19 cellular contexts compared by ENCODE assay signal in genomic region chr5:176606875-176607274, GRCh38. TPM values are rescaled to one million over a fixed set of nuclear protein-coding genes. Genes with fewer than 3 reads are reported as not detected.
DNase-seq lines count a peak whose midpoint lies in the region; ATAC-seq, FAIRE-seq and TF ChIP-seq lines count a peak whose summit lies in the region.
"Had no signal": no experiment of that assay in that cellular context is flagged by ENCODE, and none has a peak within 500 bp of the region (broad histone marks: within the 10 kb centered on the region; RNA-seq: fewer than 3 reads in every experiment).

No MANE protein-coding gene starts in this region.

- no peak overlapping the region for H3K4me3 ChIP-seq in cardiac muscle cell
- no peak overlapping the region for H3K4me3 ChIP-seq in K562
- H3K4me3 ChIP-seq: HAP-1 had no signal

- in situ Hi-C loops in K562 (cut with MboI), result no loop called here

- H3K4me1 ChIP-seq in cardiac muscle cell (ENCODE audit: low read depth), result peaks cover 7% of the 10 kb centered on the region
- peaks cover 23 to 31% of the 10 kb centered on the region in 2 experiments; a peak in 4 of 5 replicates for H3K4me1 ChIP-seq in K562 (replicated peaks in 1 of 2; ENCODE audit: control insufficient read depth in 2 of 2, insufficient read depth in 2 of 2, low read length in 2 of 2)

- H3K9me3 ChIP-seq in cardiac muscle cell (ENCODE audit: low read depth), result no peaks in the 10 kb centered on the region
- no peaks in the 10 kb centered on the region for H3K9me3 ChIP-seq in K562 (replicated peaks; ENCODE audit: control insufficient read depth, insufficient read depth, low read depth, low read length)
- H3K9me3 ChIP-seq: HAP-1 had no signal

- H3K9me3 Mint-ChIP-seq in neural crest cell, result no peaks in the 10 kb centered on the region

- peaks cover 32% of the 10 kb centered on the region for H4K20me1 ChIP-seq in K562 (replicated peaks; ENCODE audit: control insufficient read depth, insufficient read depth, low read length)

- peaks cover 10% of the 10 kb centered on the region for H3K27me3 Mint-ChIP-seq in neural crest cell (ENCODE audit: low read depth)

- peaks cover 2% of the 10 kb centered on the region; the same call in 1 of the 3 replicates for H3K79me2 ChIP-seq in K562 (ENCODE audit: control insufficient read depth, insufficient read depth, low read length)

- H3K4me1 Mint-ChIP-seq in neural crest cell, result peaks cover 50% of the 10 kb centered on the region

- peak overlapping the region; percentile 31 to 61; a peak in 2 of 4 replicates for H3K9ac ChIP-seq in K562 (ENCODE audit: insufficient read depth in 1 of 2, low read depth in 2 of 2, low read length in 2 of 2)

- WGBS in K562 (ENCODE audit: insufficient coverage, low coverage, missing lambda C conversion rate), result 73% methylated on average over 3 of the region's 3 CpGs

- H3K4me2 ChIP-seq in K562 (ENCODE audit: insufficient read depth, low read length), result no peak overlapping the region

- TF ChIP-seq EP300 in K562 (IDR thresholded peaks at IDR 0.05; ENCODE audit: low read length), result no peak

- H3K9me1 ChIP-seq in K562 (ENCODE audit: control insufficient read depth, insufficient read depth, low read length), result peaks cover 7% of the 10 kb centered on the region

- FAIRE-seq in K562 (lab: Jason Lieb, UNC), result no peak
- FAIRE-seq: G401.6, GM12892, GM19239 had no signal

- H3K27ac Mint-ChIP-seq in neural crest cell (ENCODE audit: unreplicated experiment), result peak overlapping the region; percentile 86
- H3K27ac Mint-ChIP-seq: CD4-positive, alpha-beta memory T cell had no signal

- TF ChIP-seq RAD21 in K562 (CRISPR knock-in tag; conservative IDR thresholded peaks at IDR 0.05 in 1 of 2, IDR thresholded peaks at IDR 0.05 in 1 of 2), result no peak

- H3K27ac ChIP-seq in cardiac muscle cell (peak overlapping the region; percentile 1), K562 (ENCODE audit: extremely low read depth, low read depth, low read length) (peak overlapping the region; percentile 22; the same call in 1 of the 3 replicates)
- H3K27ac ChIP-seq: 22Rv1 had no signal

- peak overlapping the region; percentile 68 for H3K4me3 Mint-ChIP-seq in neural crest cell

- H2AFZ ChIP-seq in K562 (ENCODE audit: low read depth, low read length), result no peak overlapping the region

- no peak for ATAC-seq in left cardiac atrium
- ATAC-seq in K562, result no peak

- H3K36me3 ChIP-seq in cardiac muscle cell (no peaks in the 10 kb centered on the region), K562 (ENCODE audit: control insufficient read depth, insufficient read depth, low read length) (peaks cover 3% of the 10 kb centered on the region; the same call in 2 of the 3 replicates)
- H3K36me3 ChIP-seq: HAP-1 had no signal

- POLR2A ChIA-PET in K562 (lab: Yijun Ruan, JAX), result interaction anchor here (1.4 to 1.8 kb wide), 2 partner anchors 19 to 70 kb away, joined by 4 to 5 read pairs; partner anchors contain the start of gene RNF44

- CTCF ChIA-PET in K562 (lab: Yijun Ruan, JAX; ENCODE audit: low intra/inter-chr PET ratio), result no interaction called here

- no peaks in the 10 kb centered on the region for H3K36me3 Mint-ChIP-seq in neural crest cell (ENCODE audit: low read depth)

- no TSS peak for BruUV-seq in K562 (replicated peaks; lab: Mats Ljungman, UMichigan)

- no peak for TF ChIP-seq CTCF in cardiac muscle cell (IDR thresholded peaks at IDR 0.05; ENCODE audit: low read depth, low read length)
- TF ChIP-seq CTCF in K562 (IDR thresholded peaks at IDR 0.05 in 2 of 3, conservative IDR thresholded peaks at IDR 0.05 in 1 of 3; ENCODE audit: insufficient read depth in 2 of 3, low read depth in 1 of 3, low read length in 3 of 3), result no peak
- no peak for TF ChIP-seq CTCF in neural crest cell (conservative IDR thresholded peaks at IDR 0.05)

- peaks cover 16% of the 10 kb centered on the region for H3K27me3 ChIP-seq in cardiac muscle cell
- H3K27me3 ChIP-seq in K562 (ENCODE audit: control insufficient read depth in 2 of 2, insufficient read depth in 2 of 2, low read length in 2 of 2), result no peaks in the 10 kb centered on the region

- DNase-seq in cardiac muscle cell (ENCODE audit: low read depth in 1 of 2, low spot score in 1 of 2) (no peak), left cardiac atrium (no peak), K562 (ENCODE audit: extremely low read depth in 1 of 4, low spot score in 3 of 4) (no peak), neural crest cell (ENCODE audit: low read depth, low spot score) (no peak), HUDEP-2 (lab: John Stamatoyannopoulos, UW; ENCODE audit: unreplicated experiment in 76 of 76) (no peak)
- DNase-seq in activated CD8-positive, alpha-beta memory T cell treated with anti-CD3 and anti-CD28 coated beads, Interleukin-2, amount 50 U/mL, for 4 hours, result no peak
- DNase-seq: AML-193; C1 segment of cervical spinal cord; CD4-positive, alpha-beta memory T cell; DMS153; DMS79 treated with DMSO at 0.1 percent for 48 hours; EL; GOT3 had no signal

- no peak for TF ChIP-seq POLR2A in K562 (conservative IDR thresholded peaks at IDR 0.05)

- intact Hi-C loops in left cardiac atrium (cut with DNase I) (no loop called here), K562 (cut with micrococcal nuclease) (no loop called here)

RNA-seq across cellular contexts. Expression of gene GPRIN1, which starts 3.1 kb away (rescaled TPM):
- total RNA-seq in cardiac muscle cell (0.27 and 0.63 TPM in 2 replicates), left cardiac atrium (under 1 TPM; 0.81 to 0.97 TPM), K562 (2014; rRNA removed) (8.8 and 10.4 TPM in 2 replicates), K562 (2014; rRNA removed; fragmentation: Illumina TruSeq; extraction: Trizol) (3.9 and 4.6 TPM in 2 replicates), K562 (2015; rRNA removed; fragmentation: Illumina TruSeq; extraction: Trizol) (4.4 and 4.7 TPM in 2 replicates), K562 (2021) (10.7 and 11.6 TPM in 2 replicates), neural crest cell (35.9 and 39.0 TPM in 2 replicates)
- polyA plus RNA-seq in cardiac muscle cell (0.79 TPM in 2 replicates), K562 (2011; rRNA removed) (3.3 and 4.0 TPM in 2 replicates), K562 (2014; fragmentation: Illumina TruSeq; extraction: Trizol) (4.8 and 6.3 TPM in 2 replicates), K562 (2014; fragmentation: Nextera tagmentation; extraction: Ambion mirVana) (under 1 TPM; 0.15 to 0.22 TPM), K562 (2014; rRNA removed) (5.1 and 5.8 TPM in 2 replicates)
- total RNA-seq in K562 (2011; cell fraction: chromatin; rRNA removed; ENCODE audit: low replicate concordance), result 4.6 and 13.9 TPM in 2 replicates
- 5.5 and 8.2 TPM in 2 replicates for total RNA-seq in K562 (2011; cell fraction: nucleolus; rRNA removed)
- total RNA-seq in K562 (2011; cell fraction: nucleoplasm; rRNA removed), result 3.7 and 4.8 TPM in 2 replicates
- 1.5 and 6.8 TPM in 2 replicates for polyA plus RNA-seq in K562 (2011; cell fraction: cytosol; rRNA removed)
- polyA plus RNA-seq in K562 (2011; cell fraction: nucleus; rRNA removed), result 1.5 and 3.7 TPM in 2 replicates
- polyA plus RNA-seq in K562 (2012), result 3.5 and 4.6 TPM in 2 replicates
- 3.8 and 5.3 TPM in 2 replicates for polyA minus RNA-seq in K562 (2011; rRNA and poly(A)+ RNA removed)
- 6.5 and 7.2 TPM in 2 replicates for polyA minus RNA-seq in K562 (2011; cell fraction: cytosol; rRNA and poly(A)+ RNA removed)
- polyA minus RNA-seq in K562 (2011; cell fraction: nucleus; rRNA and poly(A)+ RNA removed), result 2.0 and 2.7 TPM in 2 replicates

RNA-seq across cellular contexts. Expression of gene SNCB, which starts 23.5 kb away (rescaled TPM):
- 1.6 and 2.4 TPM in 2 replicates for total RNA-seq in cardiac muscle cell
- 0.79 and 3.0 TPM in 2 replicates for polyA plus RNA-seq in cardiac muscle cell
- 1 to 10 TPM in 1 of 2 donors, under 1 TPM in 1; 0.74 to 1.3 TPM for total RNA-seq in left cardiac atrium
- total RNA-seq in K562 (2011; cell fraction: chromatin; rRNA removed; ENCODE audit: low replicate concordance), result not detected in 2 replicates
- not detected in 2 replicates for total RNA-seq in K562 (2011; cell fraction: nucleolus; rRNA removed)
- total RNA-seq in K562 (2011; cell fraction: nucleoplasm; rRNA removed), result not detected in 2 replicates
- total RNA-seq in K562 (2014; rRNA removed), result 0.29 TPM in 1 of 2 replicates, not detected in the other
- not detected in 2 replicates for total RNA-seq in K562 (2014; rRNA removed; fragmentation: Illumina TruSeq; extraction: Trizol)
- total RNA-seq in K562 (2015; rRNA removed; fragmentation: Illumina TruSeq; extraction: Trizol), result not detected in 2 replicates
- not detected in 2 replicates for total RNA-seq in K562 (2021)
- 0.11 TPM in 1 of 2 replicates, not detected in the other for polyA plus RNA-seq in K562 (2011; rRNA removed)
- 0.13 TPM in 1 of 2 replicates, not detected in the other for polyA plus RNA-seq in K562 (2011; cell fraction: cytosol; rRNA removed)
- polyA plus RNA-seq in K562 (2011; cell fraction: nucleus; rRNA removed), result 0.11 TPM in 2 replicates
- not detected in 2 replicates for polyA plus RNA-seq in K562 (2012)
- polyA plus RNA-seq in K562 (2014; fragmentation: Illumina TruSeq; extraction: Trizol), result not detected in 2 replicates
- polyA plus RNA-seq in K562 (2014; fragmentation: Nextera tagmentation; extraction: Ambion mirVana), result not detected
- polyA plus RNA-seq in K562 (2014; rRNA removed), result not detected in 2 replicates
- polyA minus RNA-seq in K562 (2011; rRNA and poly(A)+ RNA removed), result not detected in 2 replicates
- not detected in 2 replicates for polyA minus RNA-seq in K562 (2011; cell fraction: cytosol; rRNA and poly(A)+ RNA removed)
- polyA minus RNA-seq in K562 (2011; cell fraction: nucleus; rRNA and poly(A)+ RNA removed), result not detected in 2 replicates
- 0.40 and 0.96 TPM in 2 replicates for total RNA-seq in neural crest cell
- total RNA-seq: CD4-positive, alpha-beta memory T cell; HT-29 had no signal
- polyA plus RNA-seq: CD4-positive, alpha-beta memory T cell had no signal

RNA-seq across cellular contexts. Expression of gene EIF4E1B, which starts 23.6 kb away (rescaled TPM):
- total RNA-seq in cardiac muscle cell (not detected in 2 replicates), left cardiac atrium (not detected), K562 (2014; rRNA removed) (not detected in 2 replicates), K562 (2014; rRNA removed; fragmentation: Illumina TruSeq; extraction: Trizol) (not detected in 2 replicates), K562 (2015; rRNA removed; fragmentation: Illumina TruSeq; extraction: Trizol) (not detected in 2 replicates), K562 (2021) (not detected in 2 replicates), neural crest cell (not detected in 2 replicates)
- polyA plus RNA-seq in cardiac muscle cell (not detected in 2 replicates), K562 (2011; rRNA removed) (0.04 TPM in 1 of 2 replicates, not detected in the other), K562 (2014; fragmentation: Illumina TruSeq; extraction: Trizol) (not detected in 2 replicates), K562 (2014; fragmentation: Nextera tagmentation; extraction: Ambion mirVana) (not detected), K562 (2014; rRNA removed) (not detected in 2 replicates)
- total RNA-seq in K562 (2011; cell fraction: chromatin; rRNA removed; ENCODE audit: low replicate concordance), result not detected in 2 replicates
- total RNA-seq in K562 (2011; cell fraction: nucleolus; rRNA removed), result not detected in 2 replicates
- not detected in 2 replicates for total RNA-seq in K562 (2011; cell fraction: nucleoplasm; rRNA removed)
- polyA plus RNA-seq in K562 (2011; cell fraction: cytosol; rRNA removed), result not detected in 2 replicates
- polyA plus RNA-seq in K562 (2011; cell fraction: nucleus; rRNA removed), result 0.20 TPM in 1 of 2 replicates, not detected in the other
- not detected in 2 replicates for polyA plus RNA-seq in K562 (2012)
- polyA minus RNA-seq in K562 (2011; rRNA and poly(A)+ RNA removed), result not detected in 2 replicates
- polyA minus RNA-seq in K562 (2011; cell fraction: cytosol; rRNA and poly(A)+ RNA removed), result not detected in 2 replicates
- not detected in 2 replicates for polyA minus RNA-seq in K562 (2011; cell fraction: nucleus; rRNA and poly(A)+ RNA removed)
- total RNA-seq: CD4-positive, alpha-beta memory T cell; HT-29 had no signal
- polyA plus RNA-seq: CD4-positive, alpha-beta memory T cell had no signal

RNA-seq across cellular contexts. Expression of gene TSPAN17, which starts 40.4 kb away (rescaled TPM):
- total RNA-seq in cardiac muscle cell, result 30.2 and 42.6 TPM in 2 replicates
- polyA plus RNA-seq in cardiac muscle cell, result 32.0 and 32.3 TPM in 2 replicates
- 10 to 100 TPM; 21.2 to 25.6 TPM for total RNA-seq in left cardiac atrium
- 52.6 and 123 TPM in 2 replicates for total RNA-seq in K562 (2011; cell fraction: chromatin; rRNA removed; ENCODE audit: low replicate concordance)
- total RNA-seq in K562 (2011; cell fraction: nucleolus; rRNA removed), result 102 and 110 TPM in 2 replicates
- 84.3 and 103 TPM in 2 replicates for total RNA-seq in K562 (2011; cell fraction: nucleoplasm; rRNA removed)
- 31.6 and 43.8 TPM in 2 replicates for total RNA-seq in K562 (2014; rRNA removed)
- total RNA-seq in K562 (2014; rRNA removed; fragmentation: Illumina TruSeq; extraction: Trizol), result 28.2 and 30.4 TPM in 2 replicates
- 33.5 and 34.5 TPM in 2 replicates for total RNA-seq in K562 (2015; rRNA removed; fragmentation: Illumina TruSeq; extraction: Trizol)
- total RNA-seq in K562 (2021), result 53.3 and 58.3 TPM in 2 replicates
- 38.7 and 44.3 TPM in 2 replicates for polyA plus RNA-seq in K562 (2011; rRNA removed)
- polyA plus RNA-seq in K562 (2011; cell fraction: cytosol; rRNA removed), result 43.2 and 65.5 TPM in 2 replicates
- polyA plus RNA-seq in K562 (2011; cell fraction: nucleus; rRNA removed), result 114 and 153 TPM in 2 replicates
- polyA plus RNA-seq in K562 (2012), result 36.7 and 36.8 TPM in 2 replicates
- polyA plus RNA-seq in K562 (2014; fragmentation: Illumina TruSeq; extraction: Trizol), result 49.9 and 51.9 TPM in 2 replicates
- 1 to 10 TPM in 1 of 2 experiments, under 1 TPM in 1; 0.73 to 2.9 TPM for polyA plus RNA-seq in K562 (2014; fragmentation: Nextera tagmentation; extraction: Ambion mirVana)
- 43.3 and 58.6 TPM in 2 replicates for polyA plus RNA-seq in K562 (2014; rRNA removed)
- 24.3 and 45.7 TPM in 2 replicates for polyA minus RNA-seq in K562 (2011; rRNA and poly(A)+ RNA removed)
- polyA minus RNA-seq in K562 (2011; cell fraction: cytosol; rRNA and poly(A)+ RNA removed), result 30.5 and 31.3 TPM in 2 replicates
- 18.9 and 21.5 TPM in 2 replicates for polyA minus RNA-seq in K562 (2011; cell fraction: nucleus; rRNA and poly(A)+ RNA removed)
- 38.8 and 40.9 TPM in 2 replicates for total RNA-seq in neural crest cell

RNA-seq across cellular contexts. Expression of gene CDHR2, which starts 57.7 kb away (rescaled TPM):
- total RNA-seq in cardiac muscle cell (0.07 and 0.60 TPM in 2 replicates), left cardiac atrium (under 1 TPM; 0.29 TPM), K562 (2014; rRNA removed) (0.04 and 0.09 TPM in 2 replicates), K562 (2014; rRNA removed; fragmentation: Illumina TruSeq; extraction: Trizol) (0.10 and 0.18 TPM in 2 replicates), K562 (2015; rRNA removed; fragmentation: Illumina TruSeq; extraction: Trizol) (0.22 and 0.23 TPM in 2 replicates), K562 (2021) (0.36 and 0.62 TPM in 2 replicates), neural crest cell (not detected in 2 replicates)
- polyA plus RNA-seq in cardiac muscle cell (0.59 and 1.4 TPM in 2 replicates), K562 (2011; rRNA removed) (0.01 TPM in 1 of 2 replicates, not detected in the other), K562 (2014; fragmentation: Illumina TruSeq; extraction: Trizol) (0.01 and 0.04 TPM in 2 replicates), K562 (2014; fragmentation: Nextera tagmentation; extraction: Ambion mirVana) (not detected), K562 (2014; rRNA removed) (0.03 TPM in 1 of 2 replicates, not detected in the other)
- total RNA-seq in K562 (2011; cell fraction: chromatin; rRNA removed; ENCODE audit: low replicate concordance), result 1.0 TPM in 1 of 2 replicates, not detected in the other
- 0.13 and 0.17 TPM in 2 replicates for total RNA-seq in K562 (2011; cell fraction: nucleolus; rRNA removed)
- total RNA-seq in K562 (2011; cell fraction: nucleoplasm; rRNA removed), result 0.15 TPM in 1 of 2 replicates, not detected in the other
- not detected in 2 replicates for polyA plus RNA-seq in K562 (2011; cell fraction: cytosol; rRNA removed)
- polyA plus RNA-seq in K562 (2011; cell fraction: nucleus; rRNA removed), result 0.06 and 0.18 TPM in 2 replicates
- polyA plus RNA-seq in K562 (2012), result 0.07 and 0.42 TPM in 2 replicates
- polyA minus RNA-seq in K562 (2011; rRNA and poly(A)+ RNA removed), result not detected in 2 replicates
- polyA minus RNA-seq in K562 (2011; cell fraction: cytosol; rRNA and poly(A)+ RNA removed), result 0.67 TPM in 1 of 2 replicates, not detected in the other
- 0.27 and 0.33 TPM in 2 replicates for polyA minus RNA-seq in K562 (2011; cell fraction: nucleus; rRNA and poly(A)+ RNA removed)
- polyA plus RNA-seq: CD4-positive, alpha-beta memory T cell had no signal
